ENCODE assay signal across 1 cellular context in genomic region chr5:150781706-150782614, GRCh38.
TF ChIP-seq lines count a peak whose summit lies in the region.

No MANE protein-coding gene starts in this region.

TF ChIP-seq in HepG2, 621 proteins besides CTCF, POLR2A, EP300 and RAD21 (continued from another document and continues in another):
- peak; percentile 20; the same call in 1 of the 2 replicates for TF ChIP-seq FOXA3 (CRISPR knock-in tag; IDR thresholded peaks at IDR 0.05)
- no peak for TF ChIP-seq ZNF572 (CRISPR knock-in tag; IDR thresholded peaks at IDR 0.05)
- no peak for TF ChIP-seq ZNF468 (CRISPR knock-in tag; IDR thresholded peaks at IDR 0.05)
- no peak for TF ChIP-seq SOX6 (IDR thresholded peaks at IDR 0.05)
- no peak for TF ChIP-seq SOX6 (CRISPR knock-in tag; IDR thresholded peaks at IDR 0.05)
- TF ChIP-seq SP140L (CRISPR knock-in tag; IDR thresholded peaks at IDR 0.05; ENCODE audit: borderline replicate concordance), result no peak
- TF ChIP-seq TRIM24 (CRISPR knock-in tag; IDR thresholded peaks at IDR 0.05), result no peak
- TF ChIP-seq SPEN (CRISPR knock-in tag; IDR thresholded peaks at IDR 0.05; ENCODE audit: low read depth), result 0 out of 2 replicates have a peak, but pooled peaks have one; percentile 4
- no peak for TF ChIP-seq ATF2 (CRISPR knock-in tag; IDR thresholded peaks at IDR 0.05)
- no peak for TF ChIP-seq ZNF550 (CRISPR knock-in tag; IDR thresholded peaks at IDR 0.05; ENCODE audit: borderline replicate concordance)
- TF ChIP-seq MTF1 (CRISPR knock-in tag; IDR thresholded peaks at IDR 0.05), result no peak
- TF ChIP-seq PRDM4 (CRISPR knock-in tag; IDR thresholded peaks at IDR 0.05; ENCODE audit: borderline replicate concordance), result no peak
- TF ChIP-seq ZNF512B (CRISPR knock-in tag; IDR thresholded peaks at IDR 0.05; ENCODE audit: borderline replicate concordance), result peak; percentile 83; the same call in 1 of the 2 replicates
- TF ChIP-seq RNF219 (CRISPR knock-in tag; IDR thresholded peaks at IDR 0.05), result no peak
- no peak for TF ChIP-seq MED13 (CRISPR knock-in tag; IDR thresholded peaks at IDR 0.05)
- TF ChIP-seq ZNF83 (CRISPR knock-in tag; IDR thresholded peaks at IDR 0.05; ENCODE audit: borderline replicate concordance), result no peak
- TF ChIP-seq HDAC1 (CRISPR knock-in tag; IDR thresholded peaks at IDR 0.05), result peak; percentile 68
- TF ChIP-seq ZNF512 (CRISPR knock-in tag; IDR thresholded peaks at IDR 0.05), result no peak
- TF ChIP-seq U2AF1 (optimal IDR thresholded peaks at IDR 0.05; ENCODE audit: low read depth, low read length), result no peak
- TF ChIP-seq HNRNPUL1 (IDR thresholded peaks at IDR 0.05; ENCODE audit: low read depth, low read length), result no peak
- no peak for TF ChIP-seq ZNF678 (CRISPR knock-in tag; IDR thresholded peaks at IDR 0.05)
- TF ChIP-seq DMAP1 (CRISPR knock-in tag; IDR thresholded peaks at IDR 0.05), result no peak
- no peak for TF ChIP-seq ZNF891 (CRISPR knock-in tag; IDR thresholded peaks at IDR 0.05)
- TF ChIP-seq ZNF256 (CRISPR knock-in tag; conservative IDR thresholded peaks at IDR 0.05), result no peak
- TF ChIP-seq, protein P1, sequence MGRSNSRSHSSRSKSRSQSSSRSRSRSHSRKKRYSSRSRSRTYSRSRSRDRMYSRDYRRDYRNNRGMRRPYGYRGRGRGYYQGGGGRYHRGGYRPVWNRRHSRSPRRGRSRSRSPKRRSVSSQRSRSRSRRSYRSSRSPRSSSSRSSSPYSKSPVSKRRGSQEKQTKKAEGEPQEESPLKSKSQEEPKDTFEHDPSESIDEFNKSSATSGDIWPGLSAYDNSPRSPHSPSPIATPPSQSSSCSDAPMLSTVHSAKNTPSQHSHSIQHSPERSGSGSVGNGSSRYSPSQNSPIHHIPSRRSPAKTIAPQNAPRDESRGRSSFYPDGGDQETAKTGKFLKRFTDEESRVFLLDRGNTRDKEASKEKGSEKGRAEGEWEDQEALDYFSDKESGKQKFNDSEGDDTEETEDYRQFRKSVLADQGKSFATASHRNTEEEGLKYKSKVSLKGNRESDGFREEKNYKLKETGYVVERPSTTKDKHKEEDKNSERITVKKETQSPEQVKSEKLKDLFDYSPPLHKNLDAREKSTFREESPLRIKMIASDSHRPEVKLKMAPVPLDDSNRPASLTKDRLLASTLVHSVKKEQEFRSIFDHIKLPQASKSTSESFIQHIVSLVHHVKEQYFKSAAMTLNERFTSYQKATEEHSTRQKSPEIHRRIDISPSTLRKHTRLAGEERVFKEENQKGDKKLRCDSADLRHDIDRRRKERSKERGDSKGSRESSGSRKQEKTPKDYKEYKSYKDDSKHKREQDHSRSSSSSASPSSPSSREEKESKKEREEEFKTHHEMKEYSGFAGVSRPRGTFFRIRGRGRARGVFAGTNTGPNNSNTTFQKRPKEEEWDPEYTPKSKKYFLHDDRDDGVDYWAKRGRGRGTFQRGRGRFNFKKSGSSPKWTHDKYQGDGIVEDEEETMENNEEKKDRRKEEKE (IDR thresholded peaks at IDR 0.05), result no peak
- TF ChIP-seq PHF5A (CRISPR knock-in tag; IDR thresholded peaks at IDR 0.05; ENCODE audit: low read depth, unreplicated experiment), result no peak
- TF ChIP-seq, protein P2, sequence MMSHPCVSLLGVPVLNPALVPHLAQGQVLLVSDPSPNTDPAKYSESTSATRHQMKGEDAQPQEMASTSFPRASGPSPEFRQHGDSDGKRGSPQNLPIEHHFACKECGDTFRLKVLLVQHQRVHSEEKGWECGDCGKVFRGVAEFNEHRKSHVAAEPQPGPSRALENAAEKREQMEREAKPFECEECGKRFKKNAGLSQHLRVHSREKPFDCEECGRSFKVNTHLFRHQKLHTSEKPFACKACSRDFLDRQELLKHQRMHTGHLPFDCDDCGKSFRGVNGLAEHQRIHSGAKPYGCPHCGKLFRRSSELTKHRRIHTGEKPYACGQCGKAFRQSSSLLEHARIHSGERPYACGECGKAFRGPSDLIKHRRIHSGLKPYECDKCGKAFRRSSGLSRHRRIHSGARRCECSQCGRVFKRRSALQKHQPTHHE (CRISPR knock-in tag; IDR thresholded peaks at IDR 0.05; ENCODE audit: borderline replicate concordance), result no peak
- no peak for TF ChIP-seq ZNF546 (CRISPR knock-in tag; conservative IDR thresholded peaks at IDR 0.05)
- no peak for TF ChIP-seq MEIS1 (CRISPR knock-in tag; IDR thresholded peaks at IDR 0.05; ENCODE audit: borderline replicate concordance)
- TF ChIP-seq ZKSCAN8 (CRISPR knock-in tag; IDR thresholded peaks at IDR 0.05; ENCODE audit: borderline replicate concordance), result no peak
- TF ChIP-seq, protein P3, sequence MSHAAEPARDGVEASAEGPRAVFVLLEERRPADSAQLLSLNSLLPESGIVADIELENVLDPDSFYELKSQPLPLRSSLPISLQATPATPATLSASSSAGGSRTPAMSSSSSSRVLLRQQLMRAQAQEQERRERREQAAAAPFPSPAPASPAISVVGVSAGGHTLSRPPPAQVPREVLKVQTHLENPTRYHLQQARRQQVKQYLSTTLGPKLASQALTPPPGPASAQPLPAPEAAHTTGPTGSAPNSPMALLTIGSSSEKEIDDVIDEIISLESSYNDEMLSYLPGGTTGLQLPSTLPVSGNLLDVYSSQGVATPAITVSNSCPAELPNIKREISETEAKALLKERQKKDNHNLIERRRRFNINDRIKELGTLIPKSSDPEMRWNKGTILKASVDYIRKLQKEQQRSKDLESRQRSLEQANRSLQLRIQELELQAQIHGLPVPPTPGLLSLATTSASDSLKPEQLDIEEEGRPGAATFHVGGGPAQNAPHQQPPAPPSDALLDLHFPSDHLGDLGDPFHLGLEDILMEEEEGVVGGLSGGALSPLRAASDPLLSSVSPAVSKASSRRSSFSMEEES (CRISPR knock-in tag; IDR thresholded peaks at IDR 0.05), result no peak
- TF ChIP-seq ZNF773 (CRISPR knock-in tag; IDR thresholded peaks at IDR 0.05; ENCODE audit: borderline replicate concordance), result no peak
- TF ChIP-seq SRY (CRISPR knock-in tag; IDR thresholded peaks at IDR 0.05), result no peak
- no peak for TF ChIP-seq ZNF557 (CRISPR knock-in tag; IDR thresholded peaks at IDR 0.05)
- 0 out of 2 replicates have a peak, but pooled peaks have one; percentile 32 for TF ChIP-seq ARID2 (CRISPR knock-in tag; IDR thresholded peaks at IDR 0.05; ENCODE audit: borderline replicate concordance)
- no peak for TF ChIP-seq ZNF33B (CRISPR knock-in tag; IDR thresholded peaks at IDR 0.05)
- TF ChIP-seq MXI1 (IDR thresholded peaks at IDR 0.05; ENCODE audit: borderline replicate concordance, low read depth, low read length), result no peak
- TF ChIP-seq MXD1 (CRISPR knock-in tag; IDR thresholded peaks at IDR 0.05), result no peak
- TF ChIP-seq, protein P4, sequence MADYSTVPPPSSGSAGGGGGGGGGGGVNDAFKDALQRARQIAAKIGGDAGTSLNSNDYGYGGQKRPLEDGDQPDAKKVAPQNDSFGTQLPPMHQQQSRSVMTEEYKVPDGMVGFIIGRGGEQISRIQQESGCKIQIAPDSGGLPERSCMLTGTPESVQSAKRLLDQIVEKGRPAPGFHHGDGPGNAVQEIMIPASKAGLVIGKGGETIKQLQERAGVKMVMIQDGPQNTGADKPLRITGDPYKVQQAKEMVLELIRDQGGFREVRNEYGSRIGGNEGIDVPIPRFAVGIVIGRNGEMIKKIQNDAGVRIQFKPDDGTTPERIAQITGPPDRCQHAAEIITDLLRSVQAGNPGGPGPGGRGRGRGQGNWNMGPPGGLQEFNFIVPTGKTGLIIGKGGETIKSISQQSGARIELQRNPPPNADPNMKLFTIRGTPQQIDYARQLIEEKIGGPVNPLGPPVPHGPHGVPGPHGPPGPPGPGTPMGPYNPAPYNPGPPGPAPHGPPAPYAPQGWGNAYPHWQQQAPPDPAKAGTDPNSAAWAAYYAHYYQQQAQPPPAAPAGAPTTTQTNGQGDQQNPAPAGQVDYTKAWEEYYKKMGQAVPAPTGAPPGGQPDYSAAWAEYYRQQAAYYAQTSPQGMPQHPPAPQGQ (CRISPR knock-in tag; IDR thresholded peaks at IDR 0.05; ENCODE audit: borderline replicate concordance), result no peak; the same call in 1 of the 2 replicates
- no peak; the same call in 1 of the 2 replicates for TF ChIP-seq ZNF607 (CRISPR knock-in tag; IDR thresholded peaks at IDR 0.05; ENCODE audit: borderline replicate concordance)
- TF ChIP-seq MTA1 (CRISPR knock-in tag; IDR thresholded peaks at IDR 0.05; ENCODE audit: borderline replicate concordance), result no peak
- no peak for TF ChIP-seq PAWR (CRISPR knock-in tag; IDR thresholded peaks at IDR 0.05; ENCODE audit: borderline replicate concordance)
- no peak for TF ChIP-seq BRCA1 (CRISPR knock-in tag; IDR thresholded peaks at IDR 0.05)
- TF ChIP-seq MTA3 (CRISPR knock-in tag; IDR thresholded peaks at IDR 0.05), result no peak
- TF ChIP-seq ZNF562 (CRISPR knock-in tag; IDR thresholded peaks at IDR 0.05; ENCODE audit: borderline replicate concordance), result no peak
- no peak for TF ChIP-seq CHD2 (IDR thresholded peaks at IDR 0.05; ENCODE audit: low read depth, low read length)
- no peak for TF ChIP-seq ZNF121 (CRISPR knock-in tag; IDR thresholded peaks at IDR 0.05)
- TF ChIP-seq SCMH1 (CRISPR knock-in tag; IDR thresholded peaks at IDR 0.05; ENCODE audit: borderline replicate concordance), result no peak
- no peak for TF ChIP-seq TEAD3 (CRISPR knock-in tag; optimal IDR thresholded peaks at IDR 0.05; ENCODE audit: borderline replicate concordance)
- TF ChIP-seq RXRA (CRISPR knock-in tag; IDR thresholded peaks at IDR 0.05), result no peak
